ENCODE assay signal across 28 cellular contexts in genomic region chr6:143600821-143601220, GRCh38.
"Had no signal": no experiment of that assay in that cellular context is flagged by ENCODE, and none has a peak within 500 bp of the region (broad histone marks: within the 10 kb centered on the region; RNA-seq: fewer than 3 reads in every experiment).

No MANE protein-coding gene starts in this region.

- H3K9me3 Mint-ChIP-seq: dendritic cell treated with granulocyte-macrophage colony-stimulating factor and Interleukin-4, amounts not matched to agents 40 ng/mL and 50 ng/mL, for 4 days; effector memory CD8-positive, alpha-beta T cell; endodermal cell had no signal

- H3K27ac ChIP-seq: colonic mucosa, coronary artery, dorsolateral prefrontal cortex, epithelial cell of prostate, esophagus muscularis mucosa, esophagus squamous epithelium, foreskin keratinocyte, gastrocnemius medialis, gastroesophageal sphincter, heart left ventricle had no signal

- FAIRE-seq: colon, endometrium, endothelial cell of umbilical vein, frontal cortex had no signal

- ATAC-seq: effector memory CD8-positive, alpha-beta T cell; esophagus mucosa; foreskin keratinocyte; gastrocnemius medialis; gastroesophageal sphincter; heart left ventricle; heart right ventricle had no signal

- H3K27ac Mint-ChIP-seq: dendritic cell treated with granulocyte-macrophage colony-stimulating factor and Interleukin-4, amounts not matched to agents 40 ng/mL and 50 ng/mL, for 4 days; endodermal cell had no signal

- H3K9me3 ChIP-seq: colonic mucosa, esophagus muscularis mucosa, esophagus squamous epithelium, gastrocnemius medialis, gastroesophageal sphincter, heart left ventricle, heart right ventricle had no signal

- H3K4me3 Mint-ChIP-seq: dendritic cell treated with granulocyte-macrophage colony-stimulating factor and Interleukin-4, amounts not matched to agents 40 ng/mL and 50 ng/mL, for 4 days; effector memory CD8-positive, alpha-beta T cell; endodermal cell had no signal

- H3K27me3 ChIP-seq: colonic mucosa, dorsolateral prefrontal cortex, esophagus muscularis mucosa, esophagus squamous epithelium, foreskin keratinocyte, gastrocnemius medialis, gastroesophageal sphincter, heart left ventricle, heart right ventricle had no signal

- H3K27me3 Mint-ChIP-seq: dendritic cell treated with granulocyte-macrophage colony-stimulating factor and Interleukin-4, amounts not matched to agents 40 ng/mL and 50 ng/mL, for 4 days; effector memory CD8-positive, alpha-beta T cell had no signal

- H3K4me1 ChIP-seq: colonic mucosa, foreskin keratinocyte had no signal

- DNase-seq: colonic mucosa; cortex of kidney; dermis blood vessel endothelial cell; dorsolateral prefrontal cortex; effector CD4-positive, alpha-beta T cell; effector CD8-positive, alpha-beta T cell; effector memory CD4-positive, alpha-beta T cell; effector memory CD8-positive, alpha-beta T cell; endodermal cell; erythroblast; esophagus squamous epithelium; foreskin fibroblast; foreskin keratinocyte; foreskin melanocyte; gastrocnemius medialis; head of caudate nucleus; heart left ventricle; heart right ventricle had no signal

- H3K4me3 ChIP-seq: colonic mucosa, coronary artery, dorsolateral prefrontal cortex, esophagus muscularis mucosa, esophagus squamous epithelium, gastrocnemius medialis, gastroesophageal sphincter, heart left ventricle, heart right ventricle had no signal

- H3K36me3 ChIP-seq: colonic mucosa, esophagus muscularis mucosa, esophagus squamous epithelium, gastrocnemius medialis, gastroesophageal sphincter, heart left ventricle, heart right ventricle had no signal
